Comparison of ENCODE assay signal across 9 cellular contexts in genomic region chr3:105293441-105293840, GRCh38.
"Had no signal": no experiment of that assay in that cellular context is flagged by ENCODE, and none has a peak within 500 bp of the region (broad histone marks: within the 10 kb centered on the region; RNA-seq: fewer than 3 reads in every experiment).

No MANE protein-coding gene starts in this region.

- H2AFZ ChIP-seq: GM23248 had no signal

- H3K4me3 ChIP-seq: GM23248, HAP-1, K562 had no signal

- FAIRE-seq: HTR-8/SVneo, K562 had no signal

- ATAC-seq: HCT116, K562 had no signal

- H3K4me1 ChIP-seq: HAP-1 had no signal

- H3K9me3 ChIP-seq: HAP-1 had no signal

- H3K27ac ChIP-seq: GM23248 had no signal

- H3K9ac ChIP-seq: GM23248 had no signal

- H3K36me3 ChIP-seq: HAP-1 had no signal

- DNase-seq: GM23248, GOT3, H7, HFFc6, IMR-90 had no signal
